ENCODE assay signal across 1 cellular context in the genomic region with DNA sequence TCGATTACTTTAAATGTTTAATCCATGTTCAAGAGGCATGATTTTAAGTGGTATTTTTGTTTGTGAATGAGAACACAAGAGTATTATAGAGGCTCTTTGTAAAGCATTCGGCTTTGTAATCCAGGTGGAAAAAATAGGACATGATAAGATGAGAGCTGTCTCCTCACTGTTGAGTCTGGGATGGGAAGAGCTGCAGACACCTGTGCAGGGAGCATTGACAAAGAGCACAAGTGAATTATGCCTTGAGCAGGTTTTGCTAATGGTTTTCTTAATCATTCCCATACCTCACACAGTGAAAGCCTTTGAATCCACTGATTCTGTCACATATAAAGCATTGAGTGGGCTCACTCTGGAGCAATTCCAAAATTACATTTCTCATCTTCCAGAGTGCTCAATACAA.
TF ChIP-seq lines count a peak whose summit lies in the region.

No MANE protein-coding gene starts in this region.

TF ChIP-seq in IMR-90, 13 proteins besides CTCF, POLR2A, EP300 and RAD21 (continued from another document):
- TF ChIP-seq MXI1 (IDR thresholded peaks at IDR 0.05; ENCODE audit: borderline replicate concordance, low read depth, low read length), result no peak
- TF ChIP-seq NFE2L2 (IDR thresholded peaks at IDR 0.05; ENCODE audit: low read depth, low read length), result no peak
- no peak for TF ChIP-seq FOS (IDR thresholded peaks at IDR 0.05; ENCODE audit: low read depth, low read length)
- no peak for TF ChIP-seq RFX5 (IDR thresholded peaks at IDR 0.05; ENCODE audit: low read depth, low read length)
